22 cellular contexts compared by ENCODE assay signal in the genomic region with DNA sequence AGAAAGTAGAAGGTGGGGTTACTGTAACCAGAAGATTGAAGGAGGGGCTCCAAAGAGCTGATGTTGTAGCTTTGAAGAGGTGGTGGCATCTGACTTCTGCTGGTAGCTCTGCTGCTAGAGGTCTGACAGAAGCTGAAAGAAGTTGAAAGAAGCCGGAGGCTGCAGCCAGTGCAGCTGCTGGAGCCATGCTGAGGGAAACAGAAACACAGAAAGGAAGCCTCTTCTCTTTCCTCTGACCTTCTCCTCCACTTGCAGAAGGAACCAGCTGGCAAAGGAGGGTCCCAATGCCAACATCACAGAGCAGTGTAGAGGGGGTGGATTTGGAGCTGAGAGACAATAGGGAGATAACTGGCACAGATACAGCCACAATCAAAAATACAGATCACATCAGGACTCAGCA.
"Had no signal": no experiment of that assay in that cellular context is flagged by ENCODE, and none has a peak within 500 bp of the region (broad histone marks: within the 10 kb centered on the region; RNA-seq: fewer than 3 reads in every experiment).

No MANE protein-coding gene starts in this region.

- H3K27me3 Mint-ChIP-seq: central memory CD8-positive, alpha-beta T cell had no signal

- H2AFZ ChIP-seq: parathyroid adenoma had no signal

- H3K27me3 ChIP-seq: neutrophil, suprapubic skin, upper lobe of left lung had no signal

- H3K9me3 ChIP-seq: neutrophil, suprapubic skin, upper lobe of left lung had no signal

- H3K27ac Mint-ChIP-seq: activated naive CD8-positive, alpha-beta T cell treated with anti-CD3 and anti-CD28 coated beads, Interleukin-2, amount 10 ng/mL, durations not matched to agents 7 days and 5 days; brain; naive thymus-derived CD8-positive, alpha-beta T cell; stimulated activated naive B cell treated with anti-CD40 and anti-IgM and Interleukin-4, amounts not matched to agents 10 μg/mL and 1 μg/mL and 100 μg/mL, for 72 hours had no signal

- H3K79me2 ChIP-seq: parathyroid adenoma had no signal

- DNase-seq: activated naive CD4-positive, alpha-beta T cell; activated naive CD8-positive, alpha-beta T cell treated with anti-CD3 and anti-CD28 coated beads, Interleukin-2, amount 10 ng/mL, durations not matched to agents 7 days and 5 days; activated T-cell treated with anti-CD3 and anti-CD28 coated beads for 4 hours; cortex of kidney; effector CD4-positive, alpha-beta T cell; foreskin melanocyte; head of caudate nucleus; kidney glomerular epithelial cell; left ventricle myocardium superior; mesenchymal stem cell; naive thymus-derived CD8-positive, alpha-beta T cell; retina; stimulated activated CD4-positive, alpha-beta T cell treated with anti-CD3 and anti-CD28 coated beads, Interleukin-2, amount 100 ng/mL, for 48 hours; stimulated activated naive B cell treated with anti-CD40 and anti-IgM and Interleukin-4, amounts not matched to agents 10 μg/mL and 1 μg/mL and 100 μg/mL, for 72 hours; T-helper 9 cell; upper lobe of left lung had no signal

- H3K9me3 Mint-ChIP-seq: activated naive CD8-positive, alpha-beta T cell treated with anti-CD3 and anti-CD28 coated beads, Interleukin-2, amount 10 ng/mL, durations not matched to agents 7 days and 5 days; brain; naive thymus-derived CD8-positive, alpha-beta T cell had no signal

- ATAC-seq: activated CD4-positive, CD25-positive, alpha-beta regulatory T cell treated with anti-CD3 and anti-CD28 coated beads, Interleukin-2, amount 50 U/mL, for 24 hours; left ventricle myocardium superior; naive thymus-derived CD8-positive, alpha-beta T cell; stimulated activated naive B cell treated with anti-CD40 and anti-IgM and Interleukin-4, amounts not matched to agents 10 μg/mL and 1 μg/mL and 100 μg/mL, for 72 hours had no signal

- H3K36me3 ChIP-seq: neutrophil, suprapubic skin, upper lobe of left lung had no signal

- H3K4me3 ChIP-seq: suprapubic skin, upper lobe of left lung had no signal

- H3K4me3 Mint-ChIP-seq: activated naive CD8-positive, alpha-beta T cell treated with anti-CD3 and anti-CD28 coated beads, Interleukin-2, amount 10 ng/mL, durations not matched to agents 7 days and 5 days; brain; central memory CD8-positive, alpha-beta T cell; naive thymus-derived CD8-positive, alpha-beta T cell; stimulated activated naive B cell treated with anti-CD40 and anti-IgM and Interleukin-4, amounts not matched to agents 10 μg/mL and 1 μg/mL and 100 μg/mL, for 72 hours had no signal

- H3K36me3 Mint-ChIP-seq: activated naive CD8-positive, alpha-beta T cell treated with anti-CD3 and anti-CD28 coated beads, Interleukin-2, amount 10 ng/mL, durations not matched to agents 7 days and 5 days; brain; naive thymus-derived CD8-positive, alpha-beta T cell; stimulated activated naive B cell treated with anti-CD40 and anti-IgM and Interleukin-4, amounts not matched to agents 10 μg/mL and 1 μg/mL and 100 μg/mL, for 72 hours had no signal

- H3K4me1 Mint-ChIP-seq: activated naive CD8-positive, alpha-beta T cell treated with anti-CD3 and anti-CD28 coated beads, Interleukin-2, amount 10 ng/mL, durations not matched to agents 7 days and 5 days; central memory CD8-positive, alpha-beta T cell; naive thymus-derived CD8-positive, alpha-beta T cell had no signal

- H3K27ac ChIP-seq: neutrophil, parathyroid adenoma, suprapubic skin, upper lobe of left lung had no signal

- H3K9ac ChIP-seq: parathyroid adenoma had no signal

- H3K4me1 ChIP-seq: parathyroid adenoma, suprapubic skin, upper lobe of left lung had no signal
